ENCODE assay signal across 17 cellular contexts in the genomic region with DNA sequence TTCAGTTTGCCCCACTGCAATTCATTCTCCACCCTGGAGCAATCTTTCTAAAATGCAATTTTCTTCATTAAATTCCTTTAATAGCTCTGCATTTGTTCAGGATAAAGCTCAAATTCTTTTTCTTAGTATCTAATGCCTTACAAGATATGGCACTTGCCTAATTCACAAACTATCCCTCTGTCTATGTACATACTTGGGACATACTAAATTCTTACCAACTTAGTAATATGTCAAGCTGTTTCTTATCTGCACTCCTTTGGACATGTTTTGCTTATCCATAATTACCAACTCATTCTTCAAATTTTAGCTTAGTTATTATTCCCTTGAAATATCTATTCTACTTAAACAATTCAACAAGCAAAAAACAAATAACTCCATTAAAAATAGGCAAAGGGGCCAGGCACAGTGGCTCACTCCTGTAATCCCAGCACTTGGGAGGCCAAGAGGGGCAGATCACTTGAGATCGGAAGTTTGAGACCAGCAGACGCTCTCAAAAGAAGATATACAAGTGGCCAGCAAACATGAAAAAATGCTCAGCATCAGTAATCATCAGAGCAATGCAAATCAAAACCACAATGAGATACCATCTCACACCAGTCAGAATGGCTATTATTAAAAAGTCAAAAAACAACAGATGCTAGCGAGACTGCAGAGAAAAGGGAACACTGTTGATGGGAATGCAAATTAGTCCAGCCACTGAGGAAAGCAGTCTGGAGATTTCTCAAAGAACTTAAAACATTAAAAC.
DNase-seq lines count a peak whose midpoint lies in the region; ATAC-seq and TF ChIP-seq lines count a peak whose summit lies in the region.
"Had no signal": no experiment of that assay in that cellular context is flagged by ENCODE, and none has a peak within 500 bp of the region (broad histone marks: within the 10 kb centered on the region; RNA-seq: fewer than 3 reads in every experiment).

No MANE protein-coding gene starts in this region.

- no peaks in the 10 kb centered on the region for H3K4me1 ChIP-seq in fibroblast of lung (ENCODE audit: control insufficient read depth, extremely low read depth, insufficient read depth, low read length)
- H3K4me1 ChIP-seq: A549 had no signal

- CTCF ChIA-PET in Calu3 (lab: Charles Lee), result no interaction called here

- H3K27ac Mint-ChIP-seq in Calu3 (ENCODE audit: unreplicated experiment), result no peak overlapping the region
- H3K27ac Mint-ChIP-seq: activated CD8-positive, alpha-beta T cell treated with anti-CD3 and anti-CD28 coated beads for 36 hours; activated T-cell treated with anti-CD3 and anti-CD28 coated beads, Interleukin-2, amount 50 U/mL, for 72 hours had no signal

- H3K27me3 Mint-ChIP-seq in Calu3 (ENCODE audit: unreplicated experiment), result no peaks in the 10 kb centered on the region
- H3K27me3 Mint-ChIP-seq: activated CD8-positive, alpha-beta T cell treated with anti-CD3 and anti-CD28 coated beads for 36 hours had no signal

- H3K9me3 ChIP-seq in fibroblast of lung (ENCODE audit: control insufficient read depth, insufficient read depth, low read depth, low read length), result no peaks in the 10 kb centered on the region
- H3K9me3 ChIP-seq: A549 had no signal

- no peak overlapping the region for H3K4me3 ChIP-seq in fibroblast of lung (replicated peaks in 1 of 4; ENCODE audit: control extremely low read depth in 1 of 4, insufficient read depth in 1 of 4, low read depth in 3 of 4, low read length in 4 of 4)
- H3K4me3 ChIP-seq: A549 had no signal

- no peak overlapping the region for H3K27ac ChIP-seq in fibroblast of lung (ENCODE audit: insufficient read depth, low read length)
- H3K27ac ChIP-seq: A549, WERI-Rb-1 had no signal

- no peak overlapping the region for H2AFZ ChIP-seq in fibroblast of lung (ENCODE audit: low read length)

- H3K9ac ChIP-seq in fibroblast of lung (ENCODE audit: insufficient read depth, low read length), result no peak overlapping the region

- no peak for TF ChIP-seq CTCF in AG09319 (IDR thresholded peaks at IDR 0.05; ENCODE audit: low read depth, low read length)
- TF ChIP-seq CTCF in fibroblast of lung (conservative IDR thresholded peaks at IDR 0.05 in 1 of 2, IDR thresholded peaks at IDR 0.05 in 1 of 2; ENCODE audit: low read depth in 1 of 2, low read length in 2 of 2), result no peak
- TF ChIP-seq CTCF in Calu3 (IDR thresholded peaks at IDR 0.05; ENCODE audit: unreplicated experiment), result no peak

- H4K20me1 ChIP-seq in fibroblast of lung (ENCODE audit: control insufficient read depth, extremely low read depth, insufficient read depth, low read length), result no peaks in the 10 kb centered on the region

- no peak overlapping the region for H3K4me2 ChIP-seq in fibroblast of lung (ENCODE audit: extremely low read depth, insufficient read depth, low read length)
- H3K4me2 ChIP-seq: A549 had no signal

- no peaks in the 10 kb centered on the region for H3K36me3 ChIP-seq in fibroblast of lung (ENCODE audit: control insufficient read depth, insufficient read depth, low read length)
- H3K36me3 ChIP-seq: WERI-Rb-1 had no signal

- no peaks in the 10 kb centered on the region for H3K27me3 ChIP-seq in fibroblast of lung (ENCODE audit: control insufficient read depth, insufficient read depth, low read length)

- no peaks in the 10 kb centered on the region for H3K79me2 ChIP-seq in fibroblast of lung (ENCODE audit: control insufficient read depth, insufficient read depth, low read length)

- peak; percentile 67 for DNase-seq in AG09319 (ENCODE audit: extremely low read depth, low read depth)
- DNase-seq in NAMALWA (ENCODE audit: low spot score), result peak; percentile 61
- peak; percentile 51 to 85 for DNase-seq in fibroblast of lung (ENCODE audit: low read depth in 2 of 2)
- no peak for DNase-seq in hippocampal formation (lab: John Stamatoyannopoulos, UW)
- no peak for DNase-seq in effector CD4-positive, alpha-beta T cell
- no peak for DNase-seq in Calu3
- DNase-seq: activated CD8-positive, alpha-beta T cell treated with anti-CD3 and anti-CD28 coated beads for 36 hours; activated T-cell treated with anti-CD3 and anti-CD28 coated beads, Interleukin-2, amount 50 U/mL, for 72 hours; mammary epithelial cell; NCI-H146; stimulated activated CD4-positive, alpha-beta T cell treated with anti-CD3 and anti-CD28 coated beads, Interleukin-12 subunit alpha, Interleukin-12 subunit beta, amount 100 ng/mL, for 4 hours; stimulated activated naive CD4-positive, alpha-beta T cell; WERI-Rb-1 had no signal

- H3K4me1 Mint-ChIP-seq in Calu3 (ENCODE audit: low read depth, unreplicated experiment), result no peaks in the 10 kb centered on the region

- ATAC-seq in GM18907 (IDR thresholded peaks at IDR 0.05; ENCODE audit: unreplicated experiment), result peak; percentile 41
- ATAC-seq in HG03097 (IDR thresholded peaks at IDR 0.05; ENCODE audit: low FRiP score, unreplicated experiment), result no peak
- ATAC-seq: A549; activated CD8-positive, alpha-beta T cell treated with anti-CD3 and anti-CD28 coated beads for 36 hours; activated T-cell treated with anti-CD3 and anti-CD28 coated beads, Interleukin-2, amount 50 U/mL, for 72 hours had no signal

- H3K36me3 Mint-ChIP-seq in Calu3 (ENCODE audit: insufficient read depth, unreplicated experiment), result no peaks in the 10 kb centered on the region

- intact Hi-C loops in Calu3 (cut with micrococcal nuclease; ENCODE audit: unreplicated experiment), result no loop called here

- H3K4me3 Mint-ChIP-seq in Calu3 (ENCODE audit: low read depth, unreplicated experiment), result no peak overlapping the region
- H3K4me3 Mint-ChIP-seq: activated CD8-positive, alpha-beta T cell treated with anti-CD3 and anti-CD28 coated beads for 36 hours; activated T-cell treated with anti-CD3 and anti-CD28 coated beads, Interleukin-2, amount 50 U/mL, for 72 hours; neural crest cell had no signal

- no TSS peak for BruUV-seq in Calu3 (replicated peaks; lab: Mats Ljungman, UMichigan)

- H3K9me3 Mint-ChIP-seq in Calu3 (ENCODE audit: low read depth, unreplicated experiment), result no peaks in the 10 kb centered on the region
- H3K9me3 Mint-ChIP-seq: neural crest cell had no signal

Comparison
In these comparisons a context has a peak if more than half of its experiments do, and no peak if none do; other contexts are left out.
1. DNase-seq: peak in AG09319 (single experiment), NAMALWA (single experiment) and fibroblast of lung (2 of 2); none in hippocampal formation (0 of 2), effector CD4-positive, alpha-beta T cell (single experiment) and Calu3 (single experiment).